ENCODE assay signal across 2 cellular contexts in the genomic region with DNA sequence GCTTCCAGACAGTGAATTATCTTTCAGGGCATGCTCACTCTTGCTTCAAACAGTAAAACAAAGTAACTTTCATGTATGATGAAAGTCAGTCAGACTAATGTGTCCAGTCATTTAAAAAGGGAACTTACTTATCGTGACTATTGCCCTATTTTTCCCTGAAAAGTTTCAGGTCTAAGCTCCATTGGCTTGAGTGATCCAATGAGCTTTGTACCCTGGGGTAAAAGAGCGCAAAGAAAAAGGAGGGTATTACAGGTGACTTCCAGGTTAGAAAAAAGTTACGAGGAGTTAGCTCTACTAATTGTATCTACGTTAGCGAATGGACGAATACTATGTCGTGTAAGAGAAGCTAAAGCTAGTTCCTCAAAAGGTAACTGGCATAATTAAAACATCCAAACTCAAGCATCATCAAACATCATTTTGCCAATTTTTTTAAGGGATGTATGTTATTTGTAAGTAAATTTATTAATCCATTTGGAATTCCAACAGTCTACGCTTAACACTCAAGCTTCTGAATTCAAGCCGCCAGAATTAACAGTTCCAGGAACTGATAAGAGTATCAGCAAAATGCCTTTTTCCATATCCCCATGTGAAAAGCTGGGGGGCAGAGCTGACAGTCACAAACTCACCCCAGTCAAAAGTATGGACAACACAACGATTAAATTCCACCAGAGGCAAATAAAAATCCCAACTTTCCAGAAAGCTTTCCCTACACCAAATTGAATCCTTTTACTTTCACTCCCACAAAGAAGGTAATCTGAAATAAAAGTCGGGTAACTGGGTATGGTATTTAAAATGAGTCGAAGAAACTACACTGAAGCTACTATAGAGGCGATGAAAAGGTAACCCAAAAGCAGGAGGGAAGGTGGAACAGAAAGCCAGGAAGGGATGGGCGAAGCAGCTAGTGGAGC.
TF ChIP-seq lines count a peak whose summit lies in the region.

No MANE protein-coding gene starts in this region.

TF ChIP-seq in GM12878, 131 proteins besides CTCF, POLR2A, EP300 and RAD21 (continued from another document):
- TF ChIP-seq ZBTB40 (IDR thresholded peaks at IDR 0.05; ENCODE audit: borderline replicate concordance) (no peak), IKZF2 (IDR thresholded peaks at IDR 0.05) (peak in 1 of 2 experiments; percentile 11; a peak in 3 of 4 replicates), CREB1 (IDR thresholded peaks at IDR 0.05; ENCODE audit: low read depth) (peak; percentile 15; the same call in 1 of the 2 replicates), ZNF24 (IDR thresholded peaks at IDR 0.05) (no peak), TCF7 (IDR thresholded peaks at IDR 0.05; ENCODE audit: borderline replicate concordance) (no peak), BMI1 (IDR thresholded peaks at IDR 0.05; ENCODE audit: borderline replicate concordance) (no peak)

TF ChIP-seq in HepG2, 621 proteins besides CTCF, POLR2A, EP300 and RAD21 (continued from another document and continues in another):
- TF ChIP-seq ARID4A (CRISPR knock-in tag; IDR thresholded peaks at IDR 0.05; ENCODE audit: borderline replicate concordance) (peak; percentile 21; the same call in 1 of the 2 replicates), ASH2L (IDR thresholded peaks at IDR 0.05; ENCODE audit: insufficient read length, low read depth, low read length) (peak; percentile 56), ZNF720 (CRISPR knock-in tag; IDR thresholded peaks at IDR 0.05) (no peak), DRAP1 (CRISPR knock-in tag; IDR thresholded peaks at IDR 0.05) (peak; percentile 38; the same call in 1 of the 2 replicates), PHF8 (CRISPR knock-in tag; IDR thresholded peaks at IDR 0.05) (peak; percentile 18; the same call in 1 of the 2 replicates), NR2C2 (CRISPR knock-in tag; IDR thresholded peaks at IDR 0.05; ENCODE audit: borderline replicate concordance) (peak; percentile 13; the same call in 1 of the 2 replicates), CREB1 (IDR thresholded peaks at IDR 0.05) (no peak), CREB1 (CRISPR knock-in tag; IDR thresholded peaks at IDR 0.05) (peak; percentile 14; the same call in 1 of the 2 replicates), NR2F6 (IDR thresholded peaks at IDR 0.05) (0 out of 2 replicates have a peak, but pooled peaks have one; percentile 15), NR2F6 (CRISPR knock-in tag; IDR thresholded peaks at IDR 0.05) (no peak), ZNF326 (CRISPR knock-in tag; IDR thresholded peaks at IDR 0.05; ENCODE audit: borderline replicate concordance) (no peak), HDAC2 (CRISPR knock-in tag; IDR thresholded peaks at IDR 0.05) (peak; percentile 38), ZNF274 (CRISPR knock-in tag; IDR thresholded peaks at IDR 0.05) (no peak), BCL6 (CRISPR knock-in tag; IDR thresholded peaks at IDR 0.05) (peak; percentile 81), ZBTB7B (CRISPR knock-in tag; IDR thresholded peaks at IDR 0.05) (0 out of 2 replicates have a peak, but pooled peaks have one; percentile 17), DMAP1 (CRISPR knock-in tag; IDR thresholded peaks at IDR 0.05) (peak; percentile 21; the same call in 1 of the 2 replicates), SSRP1 (CRISPR knock-in tag; IDR thresholded peaks at IDR 0.05) (0 out of 2 replicates have a peak, but pooled peaks have one; percentile 48), SOX13 (IDR thresholded peaks at IDR 0.05) (no peak), SOX13 (CRISPR knock-in tag; conservative IDR thresholded peaks at IDR 0.05 in 1 of 2, IDR thresholded peaks at IDR 0.05 in 1 of 2) (peak in 1 of 2 experiments; percentile 52; a peak in 1 of 4 replicates), YEATS4 (CRISPR knock-in tag; IDR thresholded peaks at IDR 0.05; ENCODE audit: borderline replicate concordance) (0 out of 2 replicates have a peak, but pooled peaks have one; percentile 31), SNAPC4 (CRISPR knock-in tag; IDR thresholded peaks at IDR 0.05) (0 out of 2 replicates have a peak, but pooled peaks have one; percentile 17), ZNF792 (CRISPR knock-in tag; IDR thresholded peaks at IDR 0.05) (0 out of 2 replicates have a peak, but pooled peaks have one; percentile 18), CEBPG (CRISPR knock-in tag; IDR thresholded peaks at IDR 0.05) (peak; percentile 54), ISX (CRISPR knock-in tag; conservative IDR thresholded peaks at IDR 0.05) (no peak), ZNF121 (CRISPR knock-in tag; IDR thresholded peaks at IDR 0.05) (peak; percentile 84), HNF4G (IDR thresholded peaks at IDR 0.05; ENCODE audit: borderline replicate concordance, low read depth, low read length) (peak; percentile 66; the same call in 1 of the 2 replicates), HNF4G (CRISPR knock-in tag; IDR thresholded peaks at IDR 0.05; ENCODE audit: borderline replicate concordance, low read depth) (no peak), HMGXB4 (CRISPR knock-in tag; IDR thresholded peaks at IDR 0.05; ENCODE audit: borderline replicate concordance in 1 of 2, low read depth in 1 of 2) (peak in 1 of 2 experiments; percentile 20; a peak in 1 of 4 replicates), MXI1 (IDR thresholded peaks at IDR 0.05; ENCODE audit: borderline replicate concordance, low read depth, low read length) (peak; percentile 13; the same call in 1 of the 3 replicates), ERF (CRISPR knock-in tag; IDR thresholded peaks at IDR 0.05) (0 out of 2 replicates have a peak, but pooled peaks have one; percentile 31)
- TF ChIP-seq, protein P1, sequence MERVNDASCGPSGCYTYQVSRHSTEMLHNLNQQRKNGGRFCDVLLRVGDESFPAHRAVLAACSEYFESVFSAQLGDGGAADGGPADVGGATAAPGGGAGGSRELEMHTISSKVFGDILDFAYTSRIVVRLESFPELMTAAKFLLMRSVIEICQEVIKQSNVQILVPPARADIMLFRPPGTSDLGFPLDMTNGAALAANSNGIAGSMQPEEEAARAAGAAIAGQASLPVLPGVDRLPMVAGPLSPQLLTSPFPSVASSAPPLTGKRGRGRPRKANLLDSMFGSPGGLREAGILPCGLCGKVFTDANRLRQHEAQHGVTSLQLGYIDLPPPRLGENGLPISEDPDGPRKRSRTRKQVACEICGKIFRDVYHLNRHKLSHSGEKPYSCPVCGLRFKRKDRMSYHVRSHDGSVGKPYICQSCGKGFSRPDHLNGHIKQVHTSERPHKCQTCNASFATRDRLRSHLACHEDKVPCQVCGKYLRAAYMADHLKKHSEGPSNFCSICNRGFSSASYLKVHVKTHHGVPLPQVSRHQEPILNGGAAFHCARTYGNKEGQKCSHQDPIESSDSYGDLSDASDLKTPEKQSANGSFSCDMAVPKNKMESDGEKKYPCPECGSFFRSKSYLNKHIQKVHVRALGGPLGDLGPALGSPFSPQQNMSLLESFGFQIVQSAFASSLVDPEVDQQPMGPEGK (CRISPR knock-in tag; IDR thresholded peaks at IDR 0.05), result no peak; the same call in 1 of the 2 replicates
- TF ChIP-seq, protein P2, sequence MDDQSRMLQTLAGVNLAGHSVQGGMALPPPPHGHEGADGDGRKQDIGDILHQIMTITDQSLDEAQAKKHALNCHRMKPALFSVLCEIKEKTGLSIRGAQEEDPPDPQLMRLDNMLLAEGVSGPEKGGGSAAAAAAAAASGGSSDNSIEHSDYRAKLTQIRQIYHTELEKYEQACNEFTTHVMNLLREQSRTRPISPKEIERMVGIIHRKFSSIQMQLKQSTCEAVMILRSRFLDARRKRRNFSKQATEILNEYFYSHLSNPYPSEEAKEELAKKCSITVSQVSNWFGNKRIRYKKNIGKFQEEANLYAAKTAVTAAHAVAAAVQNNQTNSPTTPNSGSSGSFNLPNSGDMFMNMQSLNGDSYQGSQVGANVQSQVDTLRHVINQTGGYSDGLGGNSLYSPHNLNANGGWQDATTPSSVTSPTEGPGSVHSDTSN (CRISPR knock-in tag; IDR thresholded peaks at IDR 0.05; ENCODE audit: borderline replicate concordance), result no peak
- TF ChIP-seq, protein P3, sequence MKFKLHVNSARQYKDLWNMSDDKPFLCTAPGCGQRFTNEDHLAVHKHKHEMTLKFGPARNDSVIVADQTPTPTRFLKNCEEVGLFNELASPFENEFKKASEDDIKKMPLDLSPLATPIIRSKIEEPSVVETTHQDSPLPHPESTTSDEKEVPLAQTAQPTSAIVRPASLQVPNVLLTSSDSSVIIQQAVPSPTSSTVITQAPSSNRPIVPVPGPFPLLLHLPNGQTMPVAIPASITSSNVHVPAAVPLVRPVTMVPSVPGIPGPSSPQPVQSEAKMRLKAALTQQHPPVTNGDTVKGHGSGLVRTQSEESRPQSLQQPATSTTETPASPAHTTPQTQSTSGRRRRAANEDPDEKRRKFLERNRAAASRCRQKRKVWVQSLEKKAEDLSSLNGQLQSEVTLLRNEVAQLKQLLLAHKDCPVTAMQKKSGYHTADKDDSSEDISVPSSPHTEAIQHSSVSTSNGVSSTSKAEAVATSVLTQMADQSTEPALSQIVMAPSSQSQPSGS (CRISPR knock-in tag; IDR thresholded peaks at IDR 0.05), result 0 out of 2 replicates have a peak, but pooled peaks have one; percentile 45
